Comparison of ENCODE assay signal across 9 cellular contexts in genomic region chr5:27472000-27472763, GRCh38.
DNase-seq lines count a peak whose midpoint lies in the region; ATAC-seq and TF ChIP-seq lines count a peak whose summit lies in the region.
"Had no signal": no experiment of that assay in that cellular context is flagged by ENCODE, and none has a peak within 500 bp of the region (broad histone marks: within the 10 kb centered on the region; RNA-seq: fewer than 3 reads in every experiment).

No MANE protein-coding gene starts in this region.

- ATAC-seq in GM21737 (IDR thresholded peaks at IDR 0.05; ENCODE audit: unreplicated experiment), result peak; percentile 65
- ATAC-seq in stimulated activated effector memory CD8-positive, alpha-beta T cell treated with anti-CD3 and anti-CD28 coated beads, Interleukin-12 subunit alpha, Interleukin-12 subunit beta, amount 100 ng/mL, for 72 hours, result no peak

- H3K36me3 Mint-ChIP-seq in type B pancreatic cell, result peaks cover 25% of the 10 kb centered on the region
- no peaks in the 10 kb centered on the region for H3K36me3 Mint-ChIP-seq in stimulated activated effector memory CD8-positive, alpha-beta T cell treated with anti-CD3 and anti-CD28 coated beads, Interleukin-12 subunit alpha, Interleukin-12 subunit beta, amount 100 ng/mL, for 72 hours
- H3K36me3 Mint-ChIP-seq: activated naive CD4-positive, alpha-beta T cell treated with anti-CD3 and anti-CD28 coated beads, Interleukin-2, amount 50 U/mL, for 24 hours had no signal

- H3K4me3 Mint-ChIP-seq in type B pancreatic cell, result peak overlapping the region; percentile 92
- H3K4me3 Mint-ChIP-seq in stimulated activated effector memory CD8-positive, alpha-beta T cell treated with anti-CD3 and anti-CD28 coated beads, Interleukin-12 subunit alpha, Interleukin-12 subunit beta, amount 100 ng/mL, for 72 hours, result no peak overlapping the region
- H3K4me3 Mint-ChIP-seq: activated naive CD4-positive, alpha-beta T cell treated with anti-CD3 and anti-CD28 coated beads, Interleukin-2, amount 50 U/mL, for 24 hours had no signal

- no peak for TF ChIP-seq CTCF in type B pancreatic cell (conservative IDR thresholded peaks at IDR 0.05)

- H3K27me3 Mint-ChIP-seq in type B pancreatic cell, result no peaks in the 10 kb centered on the region
- H3K27me3 Mint-ChIP-seq: activated naive CD4-positive, alpha-beta T cell treated with anti-CD3 and anti-CD28 coated beads, Interleukin-2, amount 50 U/mL, for 24 hours had no signal

- in situ Hi-C loops in T47D (cut with HindIII; ENCODE audit: low pct_unique_long_range_greater_than_20kb, low sequenced_read_pairs), result no loop called here

- H3K9me3 Mint-ChIP-seq in type B pancreatic cell, result peaks cover 7% of the 10 kb centered on the region
- peaks cover 6% of the 10 kb centered on the region for H3K9me3 Mint-ChIP-seq in stimulated activated effector memory CD8-positive, alpha-beta T cell treated with anti-CD3 and anti-CD28 coated beads, Interleukin-12 subunit alpha, Interleukin-12 subunit beta, amount 100 ng/mL, for 72 hours
- H3K9me3 Mint-ChIP-seq: activated naive CD4-positive, alpha-beta T cell treated with anti-CD3 and anti-CD28 coated beads, Interleukin-2, amount 50 U/mL, for 24 hours had no signal

- DNase-seq in NCI-H1417 (lab: John Stamatoyannopoulos, UW), result peak; percentile 8 to 48 (median 26)
- DNase-seq in NCI-H1417 treated with DMSO at 0.1 percent for 48 hours (lab: John Stamatoyannopoulos, UW), result no peak
- peak; percentile 18 for DNase-seq in LHCN-M2 (ENCODE audit: low read depth)
- DNase-seq in T47D (ENCODE audit: low read depth in 1 of 2, low spot score in 1 of 2), result peak; percentile 10 to 91
- no peak for DNase-seq in type B pancreatic cell (ENCODE audit: extremely low spot score, unreplicated experiment)
- no peak for DNase-seq in stimulated activated effector memory CD8-positive, alpha-beta T cell treated with anti-CD3 and anti-CD28 coated beads, Interleukin-12 subunit alpha, Interleukin-12 subunit beta, amount 100 ng/mL, for 72 hours (ENCODE audit: low spot score in 2 of 2)
- no peak for DNase-seq in anterior cingulate cortex (lab: John Stamatoyannopoulos, UW)

- peak overlapping the region; percentile 92 for H3K27ac Mint-ChIP-seq in type B pancreatic cell
- H3K27ac Mint-ChIP-seq in stimulated activated effector memory CD8-positive, alpha-beta T cell treated with anti-CD3 and anti-CD28 coated beads, Interleukin-12 subunit alpha, Interleukin-12 subunit beta, amount 100 ng/mL, for 72 hours, result no peak overlapping the region
- H3K27ac Mint-ChIP-seq: activated naive CD4-positive, alpha-beta T cell treated with anti-CD3 and anti-CD28 coated beads, Interleukin-2, amount 50 U/mL, for 24 hours had no signal

- peaks cover 8% of the 10 kb centered on the region for H3K4me1 Mint-ChIP-seq in type B pancreatic cell (ENCODE audit: unreplicated experiment)
- H3K4me1 Mint-ChIP-seq in stimulated activated effector memory CD8-positive, alpha-beta T cell treated with anti-CD3 and anti-CD28 coated beads, Interleukin-12 subunit alpha, Interleukin-12 subunit beta, amount 100 ng/mL, for 72 hours, result no peaks in the 10 kb centered on the region
- H3K4me1 Mint-ChIP-seq: activated naive CD4-positive, alpha-beta T cell treated with anti-CD3 and anti-CD28 coated beads, Interleukin-2, amount 50 U/mL, for 24 hours had no signal

Comparison
In these comparisons a context has a peak if more than half of its experiments do, and no peak if none do; other contexts are left out.
1. DNase-seq: peak in NCI-H1417 (3 of 3), LHCN-M2 (single experiment) and T47D (2 of 2); none in NCI-H1417 treated with DMSO at 0.1 percent for 48 hours (single experiment), type B pancreatic cell (single experiment), stimulated activated effector memory CD8-positive, alpha-beta T cell treated with anti-CD3 and anti-CD28 coated beads, Interleukin-12 subunit alpha, Interleukin-12 subunit beta, amount 100 ng/mL, for 72 hours (0 of 2) and anterior cingulate cortex (0 of 58).